In the genomic region with DNA sequence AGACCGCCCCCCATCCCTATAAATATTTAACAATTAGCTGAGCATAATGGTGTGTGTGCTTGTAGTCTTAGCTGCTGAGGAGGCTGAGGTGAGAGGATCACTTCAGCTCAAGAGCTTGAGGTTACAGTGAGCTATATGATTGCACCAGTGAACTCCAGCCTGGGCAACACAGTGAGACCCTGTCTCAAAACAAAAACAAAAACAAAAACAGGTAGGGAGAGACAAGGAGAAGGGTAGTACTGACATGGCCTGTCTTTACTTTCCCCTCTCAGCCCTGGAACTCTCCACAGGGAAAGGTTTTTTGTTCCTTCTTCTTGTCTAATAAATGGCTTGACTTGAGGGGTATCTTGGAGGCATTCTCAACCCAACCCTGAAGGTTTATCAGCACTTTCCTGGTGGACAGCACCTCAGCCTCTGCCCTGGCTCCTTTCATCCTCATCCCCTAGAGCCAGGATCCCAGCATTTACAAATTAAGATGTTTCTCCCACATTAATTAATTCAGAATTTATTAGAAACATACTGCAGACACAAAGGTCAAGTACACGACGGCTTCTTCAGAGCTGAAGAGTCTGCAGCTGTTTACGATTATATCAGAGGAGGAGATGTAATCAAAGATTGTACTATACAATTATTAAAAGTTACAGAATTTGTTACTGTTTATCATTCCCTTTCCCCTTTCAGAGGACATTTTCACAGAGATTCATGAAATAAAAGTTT, we compare ENCODE assay signal across 1 cellular context.
TF ChIP-seq lines count a peak whose summit lies in the region.

No MANE protein-coding gene starts in this region.

TF ChIP-seq in IMR-90, 13 proteins besides CTCF, POLR2A, EP300 and RAD21:
- TF ChIP-seq, protein P1, sequence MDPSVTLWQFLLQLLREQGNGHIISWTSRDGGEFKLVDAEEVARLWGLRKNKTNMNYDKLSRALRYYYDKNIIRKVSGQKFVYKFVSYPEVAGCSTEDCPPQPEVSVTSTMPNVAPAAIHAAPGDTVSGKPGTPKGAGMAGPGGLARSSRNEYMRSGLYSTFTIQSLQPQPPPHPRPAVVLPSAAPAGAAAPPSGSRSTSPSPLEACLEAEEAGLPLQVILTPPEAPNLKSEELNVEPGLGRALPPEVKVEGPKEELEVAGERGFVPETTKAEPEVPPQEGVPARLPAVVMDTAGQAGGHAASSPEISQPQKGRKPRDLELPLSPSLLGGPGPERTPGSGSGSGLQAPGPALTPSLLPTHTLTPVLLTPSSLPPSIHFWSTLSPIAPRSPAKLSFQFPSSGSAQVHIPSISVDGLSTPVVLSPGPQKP (IDR thresholded peaks at IDR 0.05; ENCODE audit: borderline replicate concordance, low read depth, low read length): no peak
- TF ChIP-seq, protein P2, sequence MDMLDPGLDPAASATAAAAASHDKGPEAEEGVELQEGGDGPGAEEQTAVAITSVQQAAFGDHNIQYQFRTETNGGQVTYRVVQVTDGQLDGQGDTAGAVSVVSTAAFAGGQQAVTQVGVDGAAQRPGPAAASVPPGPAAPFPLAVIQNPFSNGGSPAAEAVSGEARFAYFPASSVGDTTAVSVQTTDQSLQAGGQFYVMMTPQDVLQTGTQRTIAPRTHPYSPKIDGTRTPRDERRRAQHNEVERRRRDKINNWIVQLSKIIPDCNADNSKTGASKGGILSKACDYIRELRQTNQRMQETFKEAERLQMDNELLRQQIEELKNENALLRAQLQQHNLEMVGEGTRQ (IDR thresholded peaks at IDR 0.05; ENCODE audit: low read depth, low read length): no peak
- TF ChIP-seq RCOR1 (IDR thresholded peaks at IDR 0.05; ENCODE audit: insufficient replicate concordance, low read length) (no peak), NFE2L2 (IDR thresholded peaks at IDR 0.05; ENCODE audit: low read depth, low read length) (no peak), MAFK (IDR thresholded peaks at IDR 0.05; ENCODE audit: low read depth, low read length) (no peak), CHD1 (IDR thresholded peaks at IDR 0.05; ENCODE audit: low read depth, low read length) (no peak)
